Comparison of ENCODE assay signal across 13 cellular contexts in genomic region chr19:5558101-5558621, GRCh38. TPM values are rescaled to one million over a fixed set of nuclear protein-coding genes. Genes with fewer than 3 reads are reported as not detected.
"Had no signal": no experiment of that assay in that cellular context is flagged by ENCODE, and none has a peak within 500 bp of the region (broad histone marks: within the 10 kb centered on the region; RNA-seq: fewer than 3 reads in every experiment).

No MANE protein-coding gene starts in this region.

- H3K36me3 Mint-ChIP-seq: activated naive CD8-positive, alpha-beta T cell treated with anti-CD3 and anti-CD28 coated beads for 36 hours had no signal

- H3K36me3 ChIP-seq: heart left ventricle, stomach had no signal

- H3K4me1 Mint-ChIP-seq: activated naive CD8-positive, alpha-beta T cell treated with anti-CD3 and anti-CD28 coated beads for 36 hours; T-cell had no signal

- H3K4me3 ChIP-seq: dorsolateral prefrontal cortex, heart left ventricle, left ventricle myocardium inferior, stomach had no signal

- H3K27ac Mint-ChIP-seq: activated CD4-positive, alpha-beta memory T cell treated with anti-CD3 and anti-CD28 coated beads for 36 hours; activated naive CD8-positive, alpha-beta T cell treated with anti-CD3 and anti-CD28 coated beads for 36 hours; T-cell had no signal

- H3K4me3 Mint-ChIP-seq: activated CD4-positive, alpha-beta memory T cell treated with anti-CD3 and anti-CD28 coated beads for 36 hours; activated naive CD8-positive, alpha-beta T cell treated with anti-CD3 and anti-CD28 coated beads for 36 hours; activated T-cell treated with anti-CD3 and anti-CD28 coated beads, Interleukin-2, amount 50 U/mL, for 4 hours; neural crest cell; T-cell had no signal

- DNase-seq: activated CD4-positive, alpha-beta memory T cell treated with anti-CD3 and anti-CD28 coated beads for 36 hours; activated gamma-delta T cell treated with Interleukin-2 at 50 U/mL for 16 hours; activated naive CD8-positive, alpha-beta T cell treated with anti-CD3 and anti-CD28 coated beads for 36 hours; activated T-cell treated with anti-CD3 and anti-CD28 coated beads, Interleukin-2, amount 50 U/mL, for 4 hours; dorsolateral prefrontal cortex; heart left ventricle; left ventricle myocardium inferior; mesendoderm; stomach; T-cell; T1000 had no signal

- H3K4me1 ChIP-seq: heart left ventricle, left ventricle myocardium inferior, stomach had no signal

- H3K27ac ChIP-seq: dorsolateral prefrontal cortex, heart left ventricle, left ventricle myocardium inferior, stomach had no signal

- ATAC-seq: activated T-cell treated with anti-CD3 and anti-CD28 coated beads, Interleukin-2, amount 50 U/mL, for 4 hours; heart left ventricle; T-cell had no signal

RNA-seq across cellular contexts. Expression of gene TINCR, which starts 9.6 kb away (rescaled TPM):
- total RNA-seq: left ventricle myocardium inferior, skeletal muscle tissue had no signal
